Comparison of ENCODE assay signal across 8 cellular contexts in genomic region chr6:35260642-35261570, GRCh38. TPM values are rescaled to one million over a fixed set of nuclear protein-coding genes. Genes with fewer than 3 reads are reported as not detected.
DNase-seq lines count a peak whose midpoint lies in the region; ATAC-seq, FAIRE-seq and TF ChIP-seq lines count a peak whose summit lies in the region.

No MANE protein-coding gene starts in this region.

- H3K9me3 ChIP-seq in ES-I3 (ENCODE audit: control insufficient read depth, insufficient read depth, low read length) = no peaks in the 10 kb centered on the region
- no peaks in the 10 kb centered on the region for H3K9me3 ChIP-seq in Panc1 (ENCODE audit: control insufficient read depth, insufficient read depth, low read depth, low read length)
- H3K9me3 ChIP-seq in endothelial cell of umbilical vein (replicated peaks; ENCODE audit: control insufficient read depth, insufficient read depth, low read length) = no peaks in the 10 kb centered on the region
- peaks cover 3% of the 10 kb centered on the region for H3K9me3 ChIP-seq in trophoblast cell (ENCODE audit: insufficient read depth, low read depth, low read length)

- dilution Hi-C loops in endothelial cell of umbilical vein (cut with MboI; ENCODE audit: extremely low pct_ligation_motif_present, low sequenced_read_pairs) = no loop called here

- H3K9me1 ChIP-seq in endothelial cell of umbilical vein (replicated peaks; ENCODE audit: control insufficient read depth, extremely low read depth, insufficient read depth, low read length) = no peaks in the 10 kb centered on the region

- POLR2A ChIA-PET in Panc1 (lab: Charles Lee) (no interaction called here), endothelial cell of umbilical vein (lab: Charles Lee) (no interaction called here)

- TF ChIP-seq CTCF in Panc1 (IDR thresholded peaks at IDR 0.05) (no peak), endothelial cell of umbilical vein (IDR thresholded peaks at IDR 0.05; ENCODE audit: extremely low read depth in 1 of 2, insufficient read depth in 1 of 2, low read depth in 1 of 2, low read length in 2 of 2) (no peak)

- WGBS in trophoblast cell (ENCODE audit: extremely low coverage, insufficient coverage, insufficient read length) = no CpG with 5 or more reads among the region's 6 CpGs

- H2AK5ac ChIP-seq in trophoblast cell (ENCODE audit: low read length) = no peak overlapping the region

- H3K79me2 ChIP-seq in endothelial cell of umbilical vein (ENCODE audit: control insufficient read depth, insufficient read depth, low read length) = peaks cover 3% of the 10 kb centered on the region
- peaks cover 5% of the 10 kb centered on the region for H3K79me2 ChIP-seq in trophoblast cell (ENCODE audit: control insufficient read depth, insufficient read depth, low read length, poor library complexity)

- H2AFZ ChIP-seq in endothelial cell of umbilical vein (ENCODE audit: low read depth, low read length) = no peak overlapping the region
- H2AFZ ChIP-seq in trophoblast cell (ENCODE audit: insufficient read depth, low read length, poor library complexity) = no peak overlapping the region

- H2BK12ac ChIP-seq in trophoblast cell (ENCODE audit: low read length) = no peak overlapping the region

- BruUV-seq in Panc1 (replicated peaks; lab: Mats Ljungman, UMichigan) (no TSS peak), endothelial cell of umbilical vein (replicated peaks; lab: Mats Ljungman, UMichigan) (no TSS peak)

- intact Hi-C loops in Panc1 (cut with micrococcal nuclease; ENCODE audit: unreplicated experiment) = no loop called here
- intact Hi-C loops in endothelial cell of umbilical vein (cut with micrococcal nuclease) = no loop called here

- H3K4me2 ChIP-seq in endothelial cell of umbilical vein (ENCODE audit: insufficient read depth, low read length) (peak overlapping the region; percentile 68), trophoblast cell (ENCODE audit: low read length) (peak overlapping the region; percentile 78)

- ATAC-seq in Panc1 = no peak
- no peak for ATAC-seq in GM21390 (IDR thresholded peaks at IDR 0.05; ENCODE audit: unreplicated experiment)
- no peak for ATAC-seq in HG02798 (IDR thresholded peaks at IDR 0.05; ENCODE audit: poor library complexity, unreplicated experiment)

- H3K36me3 ChIP-seq in ES-I3 (ENCODE audit: insufficient read depth, low read length) (no peaks in the 10 kb centered on the region), Panc1 (ENCODE audit: control insufficient read depth, insufficient read depth, low read length) (no peaks in the 10 kb centered on the region), endothelial cell of umbilical vein (ENCODE audit: control insufficient read depth in 2 of 2, extremely low read depth in 1 of 2, insufficient read depth in 2 of 2, low read length in 2 of 2) (no peaks in the 10 kb centered on the region), trophoblast cell (ENCODE audit: control insufficient read depth in 1 of 2, insufficient read depth in 2 of 2, low read length in 2 of 2) (no peaks in the 10 kb centered on the region)

- no peak overlapping the region for H3K4ac ChIP-seq in trophoblast cell (ENCODE audit: low read depth, low read length)

- H3K4me1 ChIP-seq in ES-I3 (ENCODE audit: insufficient read depth, low read length) (no peaks in the 10 kb centered on the region; the same call in 1 of the 2 replicates), Panc1 (ENCODE audit: control insufficient read depth, insufficient read depth, low read length) (peaks cover 20% of the 10 kb centered on the region), endothelial cell of umbilical vein (ENCODE audit: control insufficient read depth, extremely low read depth, insufficient read depth, low read length) (peaks cover 14% of the 10 kb centered on the region), trophoblast cell (ENCODE audit: control insufficient read depth in 1 of 2, insufficient read depth in 2 of 2, low read length in 2 of 2) (peaks cover 3 to 8% of the 10 kb centered on the region in 2 experiments)

- H3K14ac ChIP-seq in trophoblast cell (ENCODE audit: low read length) = no peak overlapping the region

- no peak for FAIRE-seq in endothelial cell of umbilical vein (lab: Jason Lieb, UNC)

- no peak overlapping the region for H3K23ac ChIP-seq in trophoblast cell (ENCODE audit: low read length)

- CTCF ChIA-PET in Panc1 (lab: Charles Lee) (no interaction called here), endothelial cell of umbilical vein (lab: Charles Lee) (no interaction called here)

- peak overlapping the region; percentile 74 to 82 for H3K4me3 ChIP-seq in Panc1 (ENCODE audit: low read depth in 2 of 2, low read length in 2 of 2)
- H3K4me3 ChIP-seq in endothelial cell of umbilical vein (replicated peaks in 1 of 3; ENCODE audit: insufficient read depth in 1 of 3, low read depth in 1 of 3, low read length in 3 of 3) = peak overlapping the region in 2 of 3 experiments; percentile 62 to 63
- no peak overlapping the region for H3K4me3 ChIP-seq in trophoblast cell (ENCODE audit: low read depth, low read length)

- no peaks in the 10 kb centered on the region for H3K27me3 ChIP-seq in Panc1 (ENCODE audit: control insufficient read depth, insufficient read depth, low read length)
- H3K27me3 ChIP-seq in endothelial cell of umbilical vein (ENCODE audit: control insufficient read depth in 2 of 2, insufficient read depth in 2 of 2, low read length in 2 of 2) = no peaks in the 10 kb centered on the region
- no peaks in the 10 kb centered on the region for H3K27me3 ChIP-seq in trophoblast cell (ENCODE audit: insufficient read depth, low read length)

- H3K9ac ChIP-seq in ES-I3 (ENCODE audit: low read depth, low read length) (peak overlapping the region; percentile 69), endothelial cell of umbilical vein (replicated peaks; ENCODE audit: extremely low read depth, insufficient read depth, low read length) (no peak overlapping the region), trophoblast cell (ENCODE audit: low read length) (no peak overlapping the region)

- H4K91ac ChIP-seq in trophoblast cell (ENCODE audit: low read depth, low read length) = no peak overlapping the region

- no peak overlapping the region for H2BK120ac ChIP-seq in trophoblast cell (ENCODE audit: insufficient read depth, low read length, poor library complexity)

- H2BK5ac ChIP-seq in trophoblast cell (ENCODE audit: low read depth, low read length, poor library complexity) = no peak overlapping the region

- H3K18ac ChIP-seq in trophoblast cell (ENCODE audit: low read length) = no peak overlapping the region

- H4K20me1 ChIP-seq in endothelial cell of umbilical vein (replicated peaks; ENCODE audit: control insufficient read depth, extremely low read depth, insufficient read depth, low read length) = no peaks in the 10 kb centered on the region

- peak overlapping the region; percentile 99 for H3K27ac ChIP-seq in Panc1 (ENCODE audit: low read length)
- peak overlapping the region; percentile 25 for H3K27ac ChIP-seq in endothelial cell of umbilical vein (ENCODE audit: insufficient read depth, low read depth, low read length)
- no peak overlapping the region for H3K27ac ChIP-seq in trophoblast cell (ENCODE audit: low read depth, low read length)

- no peak overlapping the region for H4K8ac ChIP-seq in trophoblast cell (ENCODE audit: low read depth, low read length)

- in situ Hi-C loops in Panc1 (cut with HindIII; ENCODE audit: low pct_unique_long_range_greater_than_20kb, low sequenced_read_pairs) = no loop called here
- in situ Hi-C loops in KBM-7 (cut with MboI; ENCODE audit: low pct_unique_long_range_greater_than_20kb, low sequenced_read_pairs) = no loop called here

- peaks cover 8% of the 10 kb centered on the region for H3K79me1 ChIP-seq in trophoblast cell (ENCODE audit: low read length)

- no peak overlapping the region for H4K12ac ChIP-seq in trophoblast cell (ENCODE audit: low read depth, low read length)

- DNase-seq in Panc1 (ENCODE audit: low read depth, low spot score) = no peak
- no peak for DNase-seq in endothelial cell of umbilical vein (ENCODE audit: low read depth, low spot score)
- DNase-seq in trophoblast cell = peak in 1 of 2 donors; percentile 6
- DNase-seq in KBM-7 = no peak
- no peak for DNase-seq in stimulated activated naive CD4-positive, alpha-beta T cell treated with Interleukin-2 at 50 U/mL for 16 hours (lab: John Stamatoyannopoulos, UW)

- TF ChIP-seq POLR2A in endothelial cell of umbilical vein (IDR thresholded peaks at IDR 0.05; ENCODE audit: low read depth, low read length) = no peak

RNA-seq across cellular contexts. Expression of gene ZNF76, which starts 1.4 kb away (rescaled TPM):
- total RNA-seq in Panc1 (2021; ENCODE audit: unreplicated experiment) (41.5 TPM), endothelial cell of umbilical vein (26.7 and 34.6 TPM in 2 replicates)
- 43.6 TPM for polyA plus RNA-seq in Panc1 (2012; ENCODE audit: insufficient read length)
- 27.9 and 33.3 TPM in 2 replicates for polyA plus RNA-seq in endothelial cell of umbilical vein
- 18.4 and 20.7 TPM in 2 replicates for polyA plus RNA-seq in endothelial cell of umbilical vein (2011; cell fraction: cytosol; rRNA removed)
- 91.7 and 122 TPM in 2 replicates for polyA plus RNA-seq in endothelial cell of umbilical vein (2011; cell fraction: nucleus; rRNA removed)
- 18.1 and 20.8 TPM in 2 replicates for polyA plus RNA-seq in endothelial cell of umbilical vein (2012)
- 35.4 and 44.9 TPM in 2 replicates for polyA minus RNA-seq in endothelial cell of umbilical vein
- 9.7 TPM for polyA minus RNA-seq in endothelial cell of umbilical vein (2011; cell fraction: cytosol; rRNA and poly(A)+ RNA removed)
- 26.9 and 29.8 TPM in 2 replicates for polyA minus RNA-seq in endothelial cell of umbilical vein (2011; cell fraction: nucleus; rRNA and poly(A)+ RNA removed)
- 10.8 and 11.2 TPM in 2 replicates for polyA plus RNA-seq in trophoblast cell (2013)

RNA-seq across cellular contexts. Expression of gene DEF6, which starts 36.7 kb away (rescaled TPM):
- 0.59 TPM for total RNA-seq in Panc1 (2021; ENCODE audit: unreplicated experiment)
- polyA plus RNA-seq in Panc1 (2012; ENCODE audit: insufficient read length) = not detected
- 0.77 and 1.0 TPM in 2 replicates for total RNA-seq in endothelial cell of umbilical vein
- 0.43 and 0.59 TPM in 2 replicates for polyA plus RNA-seq in endothelial cell of umbilical vein
- 0.36 and 0.49 TPM in 2 replicates for polyA plus RNA-seq in endothelial cell of umbilical vein (2011; cell fraction: cytosol; rRNA removed)
- polyA plus RNA-seq in endothelial cell of umbilical vein (2011; cell fraction: nucleus; rRNA removed) = 2.2 and 2.8 TPM in 2 replicates
- 0.74 and 1.3 TPM in 2 replicates for polyA plus RNA-seq in endothelial cell of umbilical vein (2012)
- 0.41 and 2.6 TPM in 2 replicates for polyA minus RNA-seq in endothelial cell of umbilical vein
- polyA minus RNA-seq in endothelial cell of umbilical vein (2011; cell fraction: cytosol; rRNA and poly(A)+ RNA removed) = not detected
- polyA minus RNA-seq in endothelial cell of umbilical vein (2011; cell fraction: nucleus; rRNA and poly(A)+ RNA removed) = 1.0 and 1.3 TPM in 2 replicates
- polyA plus RNA-seq in trophoblast cell (2013) = 2.9 TPM in 2 replicates

RNA-seq across cellular contexts. Expression of gene SCUBE3, which starts 47.1 kb away (rescaled TPM):
- total RNA-seq in Panc1 (2021; ENCODE audit: unreplicated experiment) = 1.6 TPM
- 3.1 TPM for polyA plus RNA-seq in Panc1 (2012; ENCODE audit: insufficient read length)
- 0.62 and 1.5 TPM in 2 replicates for total RNA-seq in endothelial cell of umbilical vein
- polyA plus RNA-seq in endothelial cell of umbilical vein = 1.0 and 1.1 TPM in 2 replicates
- polyA plus RNA-seq in endothelial cell of umbilical vein (2011; cell fraction: cytosol; rRNA removed) = 0.74 and 1.0 TPM in 2 replicates
- 1.8 and 2.1 TPM in 2 replicates for polyA plus RNA-seq in endothelial cell of umbilical vein (2011; cell fraction: nucleus; rRNA removed)
- polyA plus RNA-seq in endothelial cell of umbilical vein (2012) = 1.4 and 2.2 TPM in 2 replicates
- polyA minus RNA-seq in endothelial cell of umbilical vein = 2.2 and 3.0 TPM in 2 replicates
- polyA minus RNA-seq in endothelial cell of umbilical vein (2011; cell fraction: cytosol; rRNA and poly(A)+ RNA removed) = not detected
- 0.87 and 1.1 TPM in 2 replicates for polyA minus RNA-seq in endothelial cell of umbilical vein (2011; cell fraction: nucleus; rRNA and poly(A)+ RNA removed)
- 8.9 and 9.3 TPM in 2 replicates for polyA plus RNA-seq in trophoblast cell (2013)
